ENCODE assay signal across 27 cellular contexts in the genomic region with DNA sequence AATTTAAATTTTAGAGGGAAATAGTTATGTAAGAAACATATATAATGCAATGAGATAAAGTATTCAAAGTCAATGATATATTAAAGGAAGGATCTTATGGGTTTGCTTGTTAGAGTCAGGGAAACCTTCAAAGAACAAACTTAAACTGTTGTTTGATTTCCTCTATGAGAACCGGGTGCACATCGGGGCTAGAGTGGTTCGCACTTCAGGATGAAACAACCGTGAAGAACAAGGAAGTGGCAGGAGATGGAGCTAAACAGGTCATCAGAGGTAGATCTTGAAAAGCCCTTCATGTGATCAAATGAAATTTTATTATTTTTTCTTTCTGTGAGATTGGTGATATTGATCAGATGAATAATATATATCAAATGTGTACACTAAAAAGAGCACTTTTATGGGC.
"Had no signal": no experiment of that assay in that cellular context is flagged by ENCODE, and none has a peak within 500 bp of the region (broad histone marks: within the 10 kb centered on the region; RNA-seq: fewer than 3 reads in every experiment).

No MANE protein-coding gene starts in this region.

- H3K27me3 Mint-ChIP-seq: effector memory CD8-positive, alpha-beta T cell; memory B cell; stimulated activated naive CD8-positive, alpha-beta T cell treated with anti-CD3 and anti-CD28 coated beads, Interleukin-15, amount 100 ng/mL, for 72 hours had no signal

- H3K4me3 ChIP-seq: esophagus squamous epithelium, heart right ventricle, left ventricle myocardium inferior, lower lobe of right lung, ovary, psoas muscle, smooth muscle cell, suprapubic skin, vagina had no signal

- H3K27ac Mint-ChIP-seq: effector memory CD8-positive, alpha-beta T cell; memory B cell; natural killer cell had no signal

- H3K4me1 Mint-ChIP-seq: natural killer cell; stimulated activated naive CD8-positive, alpha-beta T cell treated with anti-CD3 and anti-CD28 coated beads, Interleukin-15, amount 100 ng/mL, for 72 hours had no signal

- H3K36me3 Mint-ChIP-seq: memory B cell, natural killer cell had no signal

- H3K4me3 Mint-ChIP-seq: effector memory CD8-positive, alpha-beta T cell; memory B cell; natural killer cell; stimulated activated naive CD8-positive, alpha-beta T cell treated with anti-CD3 and anti-CD28 coated beads, Interleukin-15, amount 100 ng/mL, for 72 hours had no signal

- H3K27me3 ChIP-seq: esophagus squamous epithelium, heart right ventricle, ovary, suprapubic skin, vagina had no signal

- H3K4me1 ChIP-seq: esophagus squamous epithelium, heart right ventricle, left ventricle myocardium inferior, lower lobe of right lung, psoas muscle, suprapubic skin, vagina had no signal

- H3K9me3 Mint-ChIP-seq: memory B cell had no signal

- H3K36me3 ChIP-seq: esophagus squamous epithelium, heart right ventricle, left ventricle myocardium inferior, lower lobe of right lung, ovary, suprapubic skin, vagina had no signal

- H3K9me3 ChIP-seq: esophagus squamous epithelium, heart right ventricle, left ventricle myocardium inferior, lower lobe of right lung, ovary, psoas muscle, suprapubic skin, vagina had no signal

- DNase-seq: cortex of kidney; effector memory CD8-positive, alpha-beta T cell; erythroblast; esophagus squamous epithelium; foreskin melanocyte; glutamatergic neuron; heart right ventricle; hippocampal formation; left cardiac atrium; left ventricle myocardium inferior; lower lobe of right lung; natural killer cell; occipital lobe; ovary; posterior cingulate gyrus; psoas muscle; stimulated activated CD4-positive, alpha-beta T cell treated with anti-CD3 and anti-CD28 coated beads, Interleukin-12 subunit alpha, Interleukin-12 subunit beta, amount 100 ng/mL, for 4 hours; stimulated activated CD4-positive, alpha-beta T cell treated with anti-CD3 and anti-CD28 coated beads, Interleukin-1b, Interleukin-23, amount 100 ng/mL, for 48 hours; stimulated activated CD4-positive, alpha-beta T cell treated with anti-CD3 and anti-CD28 coated beads, Interleukin-4, amount 100 ng/mL, for 1 hour; stimulated activated CD8-positive, alpha-beta memory T cell treated with anti-CD3 and anti-CD28 coated beads, Interleukin-4, amount 100 ng/mL, for 48 hours; stimulated activated naive CD4-positive, alpha-beta T cell; stimulated activated naive CD8-positive, alpha-beta T cell treated with anti-CD3 and anti-CD28 coated beads, Interleukin-15, amount 100 ng/mL, for 72 hours; trophoblast cell had no signal

- H3K27ac ChIP-seq: esophagus squamous epithelium, heart right ventricle, left ventricle myocardium inferior, lower lobe of right lung, psoas muscle, suprapubic skin, vagina had no signal
